1 cellular context compared by ENCODE assay signal in the genomic region with DNA sequence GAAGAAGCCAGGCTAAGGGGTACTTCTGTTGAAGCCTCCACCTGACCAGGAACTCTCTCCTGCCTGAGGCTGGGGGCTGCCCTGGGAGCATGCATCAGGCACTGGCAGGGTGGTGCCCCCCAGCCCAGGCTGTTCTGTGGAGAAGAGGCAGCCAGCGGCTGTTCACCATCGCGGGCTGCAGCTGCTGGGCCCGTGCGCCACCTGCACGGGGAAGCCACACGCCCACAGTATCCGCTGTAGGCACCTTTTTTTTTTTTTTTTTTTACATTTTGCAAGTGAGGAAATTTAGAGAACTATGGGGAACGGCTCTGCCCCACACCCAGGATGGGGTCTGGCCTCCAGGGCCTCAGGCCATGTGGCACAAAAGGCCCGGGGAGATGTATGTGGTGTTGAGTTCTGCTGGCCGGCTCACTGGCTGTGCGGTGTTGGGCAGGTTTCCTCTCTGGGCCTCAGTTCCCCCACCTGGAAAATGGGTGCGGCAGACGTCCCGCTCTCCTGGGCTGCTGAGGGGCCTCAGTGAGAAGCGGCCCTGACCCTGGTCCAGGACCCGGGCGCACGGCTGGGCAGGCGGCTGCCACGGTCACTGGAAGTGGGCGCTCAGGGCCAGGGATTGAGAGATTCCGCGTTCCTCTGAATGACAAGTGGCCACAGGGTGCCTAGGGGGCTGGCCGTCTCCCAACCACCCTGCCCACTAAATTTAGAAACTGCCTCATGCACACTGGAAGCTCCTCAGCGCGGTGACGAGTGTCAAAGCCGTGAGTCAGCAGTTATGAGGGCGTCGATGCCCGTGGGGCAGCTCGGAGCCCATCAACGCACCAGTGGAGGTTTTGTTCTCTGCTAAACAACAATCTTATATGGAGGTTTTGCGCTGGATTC.
TF ChIP-seq lines count a peak whose summit lies in the region.

No MANE protein-coding gene starts in this region.

TF ChIP-seq in A549, 52 proteins besides CTCF, POLR2A, EP300 and RAD21 (continued from another document):
- TF ChIP-seq FOSL2 (IDR thresholded peaks at IDR 0.05) (0 out of 2 replicates have a peak, but pooled peaks have one; percentile 22), FOSL2 (CRISPR knock-in tag; IDR thresholded peaks at IDR 0.05) (peak; percentile 85), TP53 (CRISPR knock-in tag; IDR thresholded peaks at IDR 0.05) (peak; percentile 71; the same call in 1 of the 2 replicates), JUN (IDR thresholded peaks at IDR 0.05) (peak in 1 of 2 experiments; percentile 84; a peak in 4 of 5 replicates), CHD4 (IDR thresholded peaks at IDR 0.05; ENCODE audit: borderline replicate concordance) (peak; percentile 72), HDAC2 (IDR thresholded peaks at IDR 0.05) (peak; percentile 78; the same call in 1 of the 2 replicates)
- TF ChIP-seq, protein P1, sequence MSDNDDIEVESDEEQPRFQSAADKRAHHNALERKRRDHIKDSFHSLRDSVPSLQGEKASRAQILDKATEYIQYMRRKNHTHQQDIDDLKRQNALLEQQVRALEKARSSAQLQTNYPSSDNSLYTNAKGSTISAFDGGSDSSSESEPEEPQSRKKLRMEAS (IDR thresholded peaks at IDR 0.05) = peak; percentile 90
TF ChIP-seq in A549: peak in this region for 18.
